15 cellular contexts compared by ENCODE assay signal in genomic region chr13:40152145-40152544, GRCh38.
DNase-seq lines count a peak whose midpoint lies in the region; ATAC-seq and TF ChIP-seq lines count a peak whose summit lies in the region.
"Had no signal": no experiment of that assay in that cellular context is flagged by ENCODE, and none has a peak within 500 bp of the region (broad histone marks: within the 10 kb centered on the region; RNA-seq: fewer than 3 reads in every experiment).

No MANE protein-coding gene starts in this region.

- ATAC-seq in HG03571 (IDR thresholded peaks at IDR 0.05; ENCODE audit: unreplicated experiment) (no peak), HG02870 (IDR thresholded peaks at IDR 0.05; ENCODE audit: unreplicated experiment) (no peak)
- ATAC-seq in activated CD8-positive, alpha-beta memory T cell treated with anti-CD3 and anti-CD28 coated beads, Interleukin-2, amount 10 ng/mL, durations not matched to agents 7 days and 5 days, result no peak
- ATAC-seq: stimulated activated effector memory CD8-positive, alpha-beta T cell treated with anti-CD3 and anti-CD28 coated beads, Interleukin-12 subunit alpha, Interleukin-12 subunit beta, amount 100 ng/mL, for 72 hours had no signal

- intact Hi-C loops in adrenal gland (cut with DNase I), result no loop called here

- TF ChIP-seq POLR2A in adrenal gland (IDR thresholded peaks at IDR 0.05), result no peak

- H3K36me3 ChIP-seq in ACC112 (ENCODE audit: insufficient read depth, low read length), result no peaks in the 10 kb centered on the region
- H3K36me3 ChIP-seq in adrenal gland (replicated peaks in 1 of 2), result no peaks in the 10 kb centered on the region

- H3K4me1 ChIP-seq in ACC112 (ENCODE audit: control insufficient read depth, insufficient read depth, low read length, unreplicated experiment) (peaks cover 36% of the 10 kb centered on the region), adrenal gland (replicated peaks in 1 of 2) (peaks cover 0 to 14% of the 10 kb centered on the region in 2 donors)

- no peaks in the 10 kb centered on the region for H3K79me2 ChIP-seq in ACC112 (ENCODE audit: control insufficient read depth, insufficient read depth, low read length, unreplicated experiment)

- CTCF ChIA-PET in activated CD8-positive, alpha-beta memory T cell treated with anti-CD3 and anti-CD28 coated beads, Interleukin-2, amount 10 ng/mL, durations not matched to agents 7 days and 5 days (lab: Charles Lee), result no interaction called here

- H3K27ac Mint-ChIP-seq in activated CD8-positive, alpha-beta memory T cell treated with anti-CD3 and anti-CD28 coated beads, Interleukin-2, amount 10 ng/mL, durations not matched to agents 7 days and 5 days, result no peak overlapping the region
- H3K27ac Mint-ChIP-seq: stimulated activated effector memory CD8-positive, alpha-beta T cell treated with anti-CD3 and anti-CD28 coated beads, Interleukin-12 subunit alpha, Interleukin-12 subunit beta, amount 100 ng/mL, for 72 hours had no signal

- H3K27me3 Mint-ChIP-seq in activated CD8-positive, alpha-beta memory T cell treated with anti-CD3 and anti-CD28 coated beads, Interleukin-2, amount 10 ng/mL, durations not matched to agents 7 days and 5 days, result no peaks in the 10 kb centered on the region
- H3K27me3 Mint-ChIP-seq: naive B cell had no signal

- H3K9me3 ChIP-seq in adrenal gland (replicated peaks in 1 of 3), result no peaks in the 10 kb centered on the region

- no peak overlapping the region for H3K4me3 Mint-ChIP-seq in activated CD8-positive, alpha-beta memory T cell treated with anti-CD3 and anti-CD28 coated beads, Interleukin-2, amount 10 ng/mL, durations not matched to agents 7 days and 5 days
- H3K4me3 Mint-ChIP-seq: naive B cell; stimulated activated effector memory CD8-positive, alpha-beta T cell treated with anti-CD3 and anti-CD28 coated beads, Interleukin-12 subunit alpha, Interleukin-12 subunit beta, amount 100 ng/mL, for 72 hours had no signal

- DNase-seq in HS-5 (ENCODE audit: low read depth), result peak; percentile 22
- peak in 5 of 7 donors; percentile 22 to 33 (median 31) for DNase-seq in adrenal gland
- peak; percentile 31 for DNase-seq in hepatic stellate cell (ENCODE audit: low spot score)
- no peak for DNase-seq in activated CD8-positive, alpha-beta memory T cell treated with anti-CD3 and anti-CD28 coated beads, Interleukin-2, amount 10 ng/mL, durations not matched to agents 7 days and 5 days
- no peak for DNase-seq in mesenteric fat pad (ENCODE audit: low spot score)
- DNase-seq: activated CD8-positive, alpha-beta memory T cell treated with anti-CD3 and anti-CD28 coated beads, Interleukin-2, amount 50 U/mL, for 4 hours; C1 segment of cervical spinal cord; MM.1S; naive B cell; NCI-H748 treated with DMSO at 0.1 percent for 48 hours; T-helper 2 cell had no signal

- H3K9me3 Mint-ChIP-seq in activated CD8-positive, alpha-beta memory T cell treated with anti-CD3 and anti-CD28 coated beads, Interleukin-2, amount 10 ng/mL, durations not matched to agents 7 days and 5 days (ENCODE audit: low read depth), result no peaks in the 10 kb centered on the region
- H3K9me3 Mint-ChIP-seq: naive B cell; stimulated activated effector memory CD8-positive, alpha-beta T cell treated with anti-CD3 and anti-CD28 coated beads, Interleukin-12 subunit alpha, Interleukin-12 subunit beta, amount 100 ng/mL, for 72 hours had no signal

- no peaks in the 10 kb centered on the region for H3K36me3 Mint-ChIP-seq in activated CD8-positive, alpha-beta memory T cell treated with anti-CD3 and anti-CD28 coated beads, Interleukin-2, amount 10 ng/mL, durations not matched to agents 7 days and 5 days
- H3K36me3 Mint-ChIP-seq: naive B cell; stimulated activated effector memory CD8-positive, alpha-beta T cell treated with anti-CD3 and anti-CD28 coated beads, Interleukin-12 subunit alpha, Interleukin-12 subunit beta, amount 100 ng/mL, for 72 hours had no signal

- H2AFZ ChIP-seq in ACC112 (ENCODE audit: low read length, unreplicated experiment), result peak overlapping the region; percentile 91

- peak overlapping the region; percentile 74 for H3K27ac ChIP-seq in ACC112 (ENCODE audit: low read depth, low read length)
- H3K27ac ChIP-seq in adrenal gland, result no peak overlapping the region

- 62 to 69% (median 64%) methylated on average over 3 of the region's 3 CpGs for WGBS in adrenal gland, 4 donors

- no peak overlapping the region for H3K4me3 ChIP-seq in ACC112 (ENCODE audit: low read depth, low read length)
- H3K4me3 ChIP-seq in adrenal gland, result no peak overlapping the region

- H3K27me3 ChIP-seq in ACC112 (ENCODE audit: insufficient read depth, low read length) (no peaks in the 10 kb centered on the region), adrenal gland (no peaks in the 10 kb centered on the region)

- peaks cover 3% of the 10 kb centered on the region for H3K4me1 Mint-ChIP-seq in activated CD8-positive, alpha-beta memory T cell treated with anti-CD3 and anti-CD28 coated beads, Interleukin-2, amount 10 ng/mL, durations not matched to agents 7 days and 5 days

- TF ChIP-seq CTCF in adrenal gland (IDR thresholded peaks at IDR 0.05), result no peak

Comparison
In these comparisons a context has a peak if more than half of its experiments do, and no peak if none do; other contexts are left out.
1. DNase-seq: peak in HS-5 (single experiment), adrenal gland (5 of 7) and hepatic stellate cell (single experiment); none in activated CD8-positive, alpha-beta memory T cell treated with anti-CD3 and anti-CD28 coated beads, Interleukin-2, amount 10 ng/mL, durations not matched to agents 7 days and 5 days (single experiment) and mesenteric fat pad (single experiment).